Comparison of ENCODE assay signal across 9 cellular contexts in genomic region chr20:6051505-6051904, GRCh38. TPM values are rescaled to one million over a fixed set of nuclear protein-coding genes. Genes with fewer than 3 reads are reported as not detected.
DNase-seq lines count a peak whose midpoint lies in the region; ATAC-seq and TF ChIP-seq lines count a peak whose summit lies in the region.
"Had no signal": no experiment of that assay in that cellular context is flagged by ENCODE, and none has a peak within 500 bp of the region (broad histone marks: within the 10 kb centered on the region; RNA-seq: fewer than 3 reads in every experiment).

No MANE protein-coding gene starts in this region.

- no peak for TF ChIP-seq CTCF in HL-60 (IDR thresholded peaks at IDR 0.05; ENCODE audit: insufficient read depth, low read length)
- no peak for TF ChIP-seq CTCF in body of pancreas (IDR thresholded peaks at IDR 0.05)

- ATAC-seq in body of pancreas (peak; percentile 83), GM21528 (IDR thresholded peaks at IDR 0.05; ENCODE audit: low FRiP score, unreplicated experiment) (no peak)

- no peak overlapping the region for H3K27ac ChIP-seq in HL-60 (replicated peaks)
- peak overlapping the region; percentile 45 to 90 (median 86) for H3K27ac ChIP-seq in body of pancreas

- CTCF ChIA-PET in HEK293T (lab: Yijun Ruan, JAX): no interaction called here

- no peaks in the 10 kb centered on the region for H3K9me3 ChIP-seq in body of pancreas

- H3K36me3 ChIP-seq in body of pancreas (replicated peaks in 1 of 2; ENCODE audit: insufficient read depth in 1 of 2, low read depth in 2 of 2): no peaks in the 10 kb centered on the region

- POLR2A ChIA-PET in HEK293T (lab: Yijun Ruan, JAX): no interaction called here

- DNase-seq in AG08395 (ENCODE audit: low spot score) (peak; percentile 79), HL-60 (ENCODE audit: low read depth in 1 of 2, low spot score in 1 of 2) (peak; percentile 6 to 29), body of pancreas (peak in 3 of 4 donors; percentile 33 to 65 (median 40)), left kidney (ENCODE audit: low read depth, low spot score) (peak; percentile 50), anterior cingulate cortex (lab: John Stamatoyannopoulos, UW) (no peak), HEK293T (ENCODE audit: extremely low spot score) (no peak), HuH-7 (ENCODE audit: low spot score) (no peak)

- peak in 2 of 3 donors; percentile 52 to 66 for TF ChIP-seq POLR2A in body of pancreas (IDR thresholded peaks at IDR 0.05)

- H3K4me3 ChIP-seq in HL-60 (replicated peaks; ENCODE audit: insufficient read depth, low read length) (no peak overlapping the region), body of pancreas (no peak overlapping the region)

- H3K27me3 ChIP-seq in HL-60 (ENCODE audit: insufficient read depth, poor library complexity, severe bottlenecking) (peaks cover 29% of the 10 kb centered on the region), body of pancreas (no peaks in the 10 kb centered on the region)

- H3K4me1 ChIP-seq in body of pancreas: peaks cover 28% of the 10 kb centered on the region

- WGBS in body of pancreas, 2 donors: 49 to 54% methylated on average over 5 of the region's 5 CpGs

- intact Hi-C loops in body of pancreas (cut with DNase I): no loop called here

TF ChIP-seq in HEK293T, 16 proteins besides CTCF, POLR2A, EP300 and RAD21:
- no peak for TF ChIP-seq HDGF (IDR thresholded peaks at IDR 0.05; ENCODE audit: borderline replicate concordance)
- no peak for TF ChIP-seq SUZ12 (IDR thresholded peaks at IDR 0.05)
- TF ChIP-seq FOXA1 (IDR thresholded peaks at IDR 0.05): no peak
- TF ChIP-seq ARNT (IDR thresholded peaks at IDR 0.05): no peak
- TF ChIP-seq TARDBP (IDR thresholded peaks at IDR 0.05): no peak
- TF ChIP-seq FOXK2 (IDR thresholded peaks at IDR 0.05): no peak
- TF ChIP-seq L3MBTL2 (conservative IDR thresholded peaks at IDR 0.05): no peak

RNA-seq across cellular contexts. Expression of gene LRRN4, which starts 2.4 kb away (rescaled TPM):
- 10 to 100 TPM; 10.9 to 11.2 TPM for total RNA-seq in body of pancreas
- total RNA-seq: HT1080 had no signal

RNA-seq across cellular contexts. Expression of gene CRLS1, which starts 45.6 kb away (rescaled TPM):
- 100 to 1,000 TPM in 1 of 2 donors, 10 to 100 TPM in 1; 31.6 to 102 TPM for total RNA-seq in body of pancreas

Comparison
In these comparisons a context has a peak if more than half of its experiments do, and no peak if none do; other contexts are left out.
1. DNase-seq: peak in AG08395 (single experiment), HL-60 (2 of 2), body of pancreas (3 of 4) and left kidney (single experiment); none in anterior cingulate cortex (0 of 58), HEK293T (single experiment) and HuH-7 (single experiment).